Comparison of ENCODE assay signal across 11 cellular contexts in the genomic region with DNA sequence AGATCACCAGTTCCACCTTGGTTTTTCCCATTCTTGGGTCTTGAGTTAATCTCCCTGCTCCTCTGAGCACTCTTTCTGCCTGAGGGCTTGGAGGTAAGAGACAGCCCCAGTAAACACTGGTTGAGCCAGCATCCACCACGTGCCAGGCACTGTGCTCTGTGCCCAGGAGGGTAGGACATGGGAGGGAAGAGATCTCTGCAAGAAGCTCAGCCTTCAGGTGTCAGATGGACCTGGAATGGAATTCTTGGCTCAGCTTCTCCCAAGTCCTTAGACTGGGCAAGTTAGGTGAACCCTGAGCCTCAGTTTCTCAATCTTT. TPM values are rescaled to one million over a fixed set of nuclear protein-coding genes. Genes with fewer than 3 reads are reported as not detected.
DNase-seq lines count a peak whose midpoint lies in the region; ATAC-seq and TF ChIP-seq lines count a peak whose summit lies in the region.
"Had no signal": no experiment of that assay in that cellular context is flagged by ENCODE, and none has a peak within 500 bp of the region (broad histone marks: within the 10 kb centered on the region; RNA-seq: fewer than 3 reads in every experiment).

No MANE protein-coding gene starts in this region.

- DNase-seq in left ventricle myocardium inferior: no peak
- DNase-seq in cardiac septum (ENCODE audit: low spot score): no peak
- DNase-seq in colonic mucosa: no peak
- DNase-seq in upper lobe of left lung: no peak
- DNase-seq in NCI-H1092 (lab: John Stamatoyannopoulos, UW): no peak
- no peak for DNase-seq in SHP77 (lab: John Stamatoyannopoulos, UW)
- DNase-seq: activated naive CD4-positive, alpha-beta T cell treated with anti-CD3 and anti-CD28 coated beads for 36 hours; foreskin melanocyte had no signal

- TF ChIP-seq CTCF in left ventricle myocardium inferior (IDR thresholded peaks at IDR 0.05; ENCODE audit: borderline replicate concordance) (no peak), colonic mucosa (IDR thresholded peaks at IDR 0.05) (no peak), upper lobe of left lung (IDR thresholded peaks at IDR 0.05) (no peak)

- no peaks in the 10 kb centered on the region for H3K9me3 ChIP-seq in left ventricle myocardium inferior (replicated peaks)
- no peaks in the 10 kb centered on the region for H3K9me3 ChIP-seq in colonic mucosa
- H3K9me3 ChIP-seq in mononuclear cell (ENCODE audit: low read depth, low read length): no peaks in the 10 kb centered on the region
- no peaks in the 10 kb centered on the region for H3K9me3 ChIP-seq in upper lobe of left lung

- no peak for TF ChIP-seq EP300 in upper lobe of left lung (IDR thresholded peaks at IDR 0.05)

- ATAC-seq in upper lobe of left lung (ENCODE audit: low FRiP score in 2 of 2) (no peak), GM18867 (IDR thresholded peaks at IDR 0.05; ENCODE audit: unreplicated experiment) (no peak)

- intact Hi-C loops in left ventricle myocardium inferior (cut with micrococcal nuclease) (no loop called here), cardiac septum (cut with DNase I) (loop anchor here (5.0 to 10.0 kb wide), 3 partner anchors 96 to 521 kb away; a partner anchor contains a TSS), colonic mucosa (cut with DNase I) (loop anchor here (5.0 to 10.0 kb wide), 2 partner anchors 34 to 119 kb away; a partner anchor contains a TSS)

- peak overlapping the region; percentile 99 for H3K27ac ChIP-seq in left ventricle myocardium inferior (replicated peaks)
- no peak overlapping the region for H3K27ac ChIP-seq in colonic mucosa
- H3K27ac ChIP-seq in upper lobe of left lung: peak overlapping the region; percentile 97 to 99 (median 98)

- no peak for TF ChIP-seq POLR2A in upper lobe of left lung (IDR thresholded peaks at IDR 0.05)

- no peaks in the 10 kb centered on the region for H3K27me3 ChIP-seq in left ventricle myocardium inferior (ENCODE audit: low read depth)
- no peaks in the 10 kb centered on the region for H3K27me3 ChIP-seq in colonic mucosa
- H3K27me3 ChIP-seq in mononuclear cell (ENCODE audit: insufficient read depth, low read length): no peaks in the 10 kb centered on the region
- H3K27me3 ChIP-seq in upper lobe of left lung: no peaks in the 10 kb centered on the region

- 71 to 89% methylated on average over 1 of the region's 1 CpG for WGBS in upper lobe of left lung, 2 donors

- H3K36me3 ChIP-seq in left ventricle myocardium inferior: peaks cover 25% of the 10 kb centered on the region
- H3K36me3 ChIP-seq in colonic mucosa: no peaks in the 10 kb centered on the region
- H3K36me3 ChIP-seq in upper lobe of left lung: peaks cover 2 to 36% (median 20%) of the 10 kb centered on the region in 4 donors

- peaks cover 93% of the 10 kb centered on the region for H3K4me1 ChIP-seq in left ventricle myocardium inferior
- peaks cover 7% of the 10 kb centered on the region for H3K4me1 ChIP-seq in colonic mucosa
- peaks cover 79% of the 10 kb centered on the region for H3K4me1 ChIP-seq in mononuclear cell (ENCODE audit: insufficient read depth, low read length)
- H3K4me1 ChIP-seq in upper lobe of left lung: peaks cover 59 to 87% (median 69%) of the 10 kb centered on the region in 4 donors

- H3K4me3 ChIP-seq in left ventricle myocardium inferior: peak overlapping the region; percentile 98
- peak overlapping the region; percentile 89 for H3K4me3 ChIP-seq in colonic mucosa
- peak overlapping the region; percentile 93 for H3K4me3 ChIP-seq in mononuclear cell (ENCODE audit: low read length)
- peak overlapping the region; percentile 4 to 99 (median 95) for H3K4me3 ChIP-seq in upper lobe of left lung

- H3K9ac ChIP-seq in colonic mucosa (ENCODE audit: low read depth in 2 of 2, low read length in 2 of 2): peak overlapping the region in 1 of 2 donors; percentile 84

RNA-seq across cellular contexts. Expression of a gene that starts 2.5 kb away (rescaled TPM):
- total RNA-seq in left ventricle myocardium inferior (68.4 TPM), cardiac septum (126 TPM), colonic mucosa (100 to 1,000 TPM in 1 of 2 donors, 10 to 100 TPM in 1; 54.9 to 110 TPM), mononuclear cell (64.0 TPM), upper lobe of left lung (100 to 1,000 TPM in 5 of 6 donors, 10 to 100 TPM in 1; 44.6 to 345 (median 222) TPM)

RNA-seq across cellular contexts. Expression of a gene that starts 21.1 kb away (rescaled TPM):
- total RNA-seq in left ventricle myocardium inferior (0.47 TPM), cardiac septum (0.19 TPM), colonic mucosa (1 to 10 TPM in 1 of 2 donors, under 1 TPM in 1; 0.40 to 1.8 TPM), mononuclear cell (0.84 TPM), upper lobe of left lung (1 to 10 TPM in 1 of 6 donors, under 1 TPM in 4, not detected in 1; 0.59 to 5.7 (median 0.67) TPM)

RNA-seq across cellular contexts. Expression of a gene that starts 25.1 kb away (rescaled TPM):
- total RNA-seq in left ventricle myocardium inferior (not detected), cardiac septum (not detected), colonic mucosa (10 to 100 TPM; 16.0 to 18.4 TPM), mononuclear cell (2.3 TPM), upper lobe of left lung (10 to 100 TPM in 4 of 6 donors, 1 to 10 TPM in 2; 5.3 to 18.9 (median 13.0) TPM)

RNA-seq across cellular contexts. Expression of a gene that starts 59.7 kb away (rescaled TPM):
- total RNA-seq in left ventricle myocardium inferior: not detected
- not detected for total RNA-seq in cardiac septum
- not detected for total RNA-seq in colonic mucosa
- total RNA-seq in mononuclear cell: 1.7 TPM
- 1 to 10 TPM in 2 of 6 donors, under 1 TPM in 1, not detected in 3; 0.83 to 3.1 (median 1.2) TPM for total RNA-seq in upper lobe of left lung
- total RNA-seq: activated naive CD4-positive, alpha-beta T cell treated with anti-CD3 and anti-CD28 coated beads for 36 hours; M059J had no signal
